Comparison of ENCODE assay signal across 1 cellular context in genomic region chrX:139209342-139209741, GRCh38.
A peak's percentile ranks its signal among the peaks of the same experiment; 100 is the strongest.
TF ChIP-seq lines count a peak whose summit lies in the region.

No MANE protein-coding gene starts in this region.

TF ChIP-seq in K562, 482 proteins besides CTCF, POLR2A, EP300 and RAD21 (continued from another document and continues in another):
- TF ChIP-seq ARID4B (CRISPR knock-in tag; IDR thresholded peaks at IDR 0.05) (no peak), STAT6 (CRISPR knock-in tag; IDR thresholded peaks at IDR 0.05) (no peak), IFI16 (CRISPR knock-in tag; IDR thresholded peaks at IDR 0.05) (no peak), TAF15 (IDR thresholded peaks at IDR 0.05; ENCODE audit: low read depth, low read length) (no peak), PCBP2 (IDR thresholded peaks at IDR 0.05; ENCODE audit: low read depth, low read length, poor library complexity, severe bottlenecking) (no peak), HDAC2 (IDR thresholded peaks at IDR 0.05) (no peak), ZC3H11A (IDR thresholded peaks at IDR 0.05; ENCODE audit: low read depth, low read length) (no peak), RFX7 (CRISPR knock-in tag; IDR thresholded peaks at IDR 0.05) (no peak), FOXA3 (CRISPR knock-in tag; conservative IDR thresholded peaks at IDR 0.05 in 1 of 2, IDR thresholded peaks at IDR 0.05 in 1 of 2) (no peak), NBN (IDR thresholded peaks at IDR 0.05; ENCODE audit: low read depth) (no peak), ZNF778 (CRISPR knock-in tag; IDR thresholded peaks at IDR 0.05) (no peak), NR3C1 (CRISPR knock-in tag; IDR thresholded peaks at IDR 0.05) (no peak), ZKSCAN8 (CRISPR knock-in tag; IDR thresholded peaks at IDR 0.05) (peak; percentile 45; the same call in 1 of the 2 replicates), ELF4 (CRISPR knock-in tag; IDR thresholded peaks at IDR 0.05) (no peak), PRMT5 (CRISPR knock-in tag; IDR thresholded peaks at IDR 0.05) (no peak), ZBTB11 (CRISPR knock-in tag; IDR thresholded peaks at IDR 0.05) (no peak), HNRNPUL1 (IDR thresholded peaks at IDR 0.05; ENCODE audit: low read length) (no peak), PBX2 (CRISPR knock-in tag; IDR thresholded peaks at IDR 0.05; ENCODE audit: low read depth) (no peak), PBX2 (tag; conservative IDR thresholded peaks at IDR 0.05; ENCODE audit: low read depth) (peak; percentile 65; the same call in 1 of the 2 replicates), MAFG (tag; conservative IDR thresholded peaks at IDR 0.05) (no peak), HMG20A (CRISPR knock-in tag; conservative IDR thresholded peaks at IDR 0.05) (no peak), GATA2 (CRISPR knock-in tag; IDR thresholded peaks at IDR 0.05) (no peak), ZBTB17 (CRISPR knock-in tag; IDR thresholded peaks at IDR 0.05) (no peak), BRD9 (IDR thresholded peaks at IDR 0.05; ENCODE audit: low read depth, partially characterized antibody) (no peak), NR1H2 (CRISPR knock-in tag; IDR thresholded peaks at IDR 0.05) (no peak), SMARCC2 (IDR thresholded peaks at IDR 0.05; ENCODE audit: low read depth) (no peak), MAZ (CRISPR knock-in tag; conservative IDR thresholded peaks at IDR 0.05 in 1 of 2, IDR thresholded peaks at IDR 0.05 in 1 of 2) (no peak), U2AF2 (optimal IDR thresholded peaks at IDR 0.05; ENCODE audit: low read depth, low read length) (no peak), ZNF592 (IDR thresholded peaks at IDR 0.05) (peak; percentile 90), PRDM10 (IDR thresholded peaks at IDR 0.05; ENCODE audit: partially characterized antibody) (no peak), NEUROD1 (IDR thresholded peaks at IDR 0.05; ENCODE audit: borderline replicate concordance, low read depth, low read length, partially characterized antibody) (no peak), POLR3A (IDR thresholded peaks at IDR 0.05; ENCODE audit: borderline replicate concordance, extremely low read depth, insufficient read depth, insufficient read length) (no peak), ZNF668 (CRISPR knock-in tag; IDR thresholded peaks at IDR 0.05) (no peak), E2F1 (CRISPR knock-in tag; IDR thresholded peaks at IDR 0.05) (no peak), ZBTB2 (IDR thresholded peaks at IDR 0.05) (no peak), CBFA2T3 (IDR thresholded peaks at IDR 0.05) (no peak)
